In genomic region chr16:75996491-75996890, GRCh38 we compare ENCODE assay signal across 30 cellular contexts.
DNase-seq lines count a peak whose midpoint lies in the region; ATAC-seq and TF ChIP-seq lines count a peak whose summit lies in the region.
"Had no signal": no experiment of that assay in that cellular context is flagged by ENCODE, and none has a peak within 500 bp of the region (broad histone marks: within the 10 kb centered on the region; RNA-seq: fewer than 3 reads in every experiment).

No MANE protein-coding gene starts in this region.

- no peaks in the 10 kb centered on the region for H3K4me1 ChIP-seq in lower lobe of right lung
- H3K4me1 ChIP-seq: BE2C had no signal

- H3K4me3 ChIP-seq in epithelial cell of esophagus (ENCODE audit: low read length) (no peak overlapping the region), lower lobe of right lung (no peak overlapping the region)
- H3K4me3 ChIP-seq: cardiac muscle cell had no signal

- no peaks in the 10 kb centered on the region for H3K27me3 ChIP-seq in lower lobe of right lung (ENCODE audit: low read depth)
- H3K27me3 ChIP-seq: BE2C, cardiac muscle cell had no signal

- no peaks in the 10 kb centered on the region for H3K9me3 ChIP-seq in lower lobe of right lung
- H3K9me3 ChIP-seq: BE2C had no signal

- no peak overlapping the region for H3K27ac ChIP-seq in lower lobe of right lung
- H3K27ac ChIP-seq: cardiac muscle cell had no signal

- ATAC-seq in GM18498 (IDR thresholded peaks at IDR 0.05; ENCODE audit: unreplicated experiment) (peak; percentile 40), HG03432 (IDR thresholded peaks at IDR 0.05; ENCODE audit: unreplicated experiment) (peak; percentile 53), lower lobe of right lung (no peak), HG03039 (IDR thresholded peaks at IDR 0.05; ENCODE audit: unreplicated experiment) (no peak)
- ATAC-seq: activated CD8-positive, alpha-beta T cell treated with anti-CD3 and anti-CD28 coated beads for 36 hours; activated naive CD4-positive, alpha-beta T cell treated with anti-CD3 and anti-CD28 coated beads, Interleukin-2, amount 50 U/mL, for 72 hours; left colon; SK-N-SH treated with all-trans-retinoic acid at 6 μM for 48 hours had no signal

- no peaks in the 10 kb centered on the region for H3K36me3 ChIP-seq in lower lobe of right lung
- H3K36me3 ChIP-seq: BE2C, cardiac muscle cell had no signal

- intact Hi-C loops in lower lobe of right lung (cut with DNase I), result no loop called here

- TF ChIP-seq CTCF in epithelial cell of esophagus (IDR thresholded peaks at IDR 0.05; ENCODE audit: insufficient read depth, low read depth, low read length, missing control alignments) (no peak), lower lobe of right lung (IDR thresholded peaks at IDR 0.05) (no peak)

- DNase-seq in NCI-H2171 treated with DMSO at 0.1 percent for 48 hours (lab: John Stamatoyannopoulos, UW) (peak; percentile 69), epithelial cell of esophagus (ENCODE audit: low read depth) (peak; percentile 97), GM19240 (ENCODE audit: insufficient read length, low spot score) (no peak), lower lobe of right lung (no peak), NOMO-1 (lab: John Stamatoyannopoulos, UW; ENCODE audit: unreplicated experiment in 2 of 2) (no peak)
- DNase-seq: ACHN; activated CD4-positive, CD25-positive, alpha-beta regulatory T cell treated with anti-CD3 and anti-CD28 coated beads, Interleukin-2, amount 50 U/mL, for 72 hours; activated CD8-positive, alpha-beta T cell treated with anti-CD3 and anti-CD28 coated beads for 36 hours; anterior cingulate cortex; BE2C; CD8-positive, alpha-beta memory T cell; GOT3; hypothalamus; immature natural killer cell; left colon; mesendoderm; naive B cell; NCI-H1092; NCI-H2081; NCI-H345; NCI-H774; stimulated activated CD4-positive, alpha-beta T cell treated with anti-CD3 and anti-CD28 coated beads, Interleukin-15, amount 100 ng/mL, for 24 hours; stimulated activated naive CD4-positive, alpha-beta T cell treated with Interleukin-2 at 50 U/mL for 16 hours; T-helper 2 cell had no signal

Comparison
In these comparisons a context has a peak if more than half of its experiments do, and no peak if none do; other contexts are left out.
1. ATAC-seq: peak in GM18498 (single experiment) and HG03432 (single experiment); none in lower lobe of right lung (0 of 2) and HG03039 (single experiment).
2. DNase-seq: peak in NCI-H2171 treated with DMSO at 0.1 percent for 48 hours (single experiment) and epithelial cell of esophagus (single experiment); none in GM19240 (single experiment), lower lobe of right lung (single experiment) and NOMO-1 (0 of 2).